11 cellular contexts compared by ENCODE assay signal in genomic region chr20:20877079-20877478, GRCh38.
"Had no signal": no experiment of that assay in that cellular context is flagged by ENCODE, and none has a peak within 500 bp of the region (broad histone marks: within the 10 kb centered on the region; RNA-seq: fewer than 3 reads in every experiment).

No MANE protein-coding gene starts in this region.

- FAIRE-seq: H1, H54 had no signal

- H2AFZ ChIP-seq: GM23248, GM23338 had no signal

- H3K4me3 ChIP-seq: GM23248, GM23338, HAP-1 had no signal

- H3K36me3 ChIP-seq: HAP-1 had no signal

- H3K9me3 ChIP-seq: HAP-1 had no signal

- DNase-seq: GM23248, GOT3, H7, H9, HCEC 1CT, HFFc6 had no signal

- H3K4me2 ChIP-seq: GM23338 had no signal

- H3K27ac ChIP-seq: GM23248 had no signal

- ATAC-seq: GM23338, HCT116 had no signal

- H3K4me1 ChIP-seq: HAP-1 had no signal

- H3K9ac ChIP-seq: GM23248 had no signal
